Comparison of ENCODE assay signal across 13 cellular contexts in the genomic region with DNA sequence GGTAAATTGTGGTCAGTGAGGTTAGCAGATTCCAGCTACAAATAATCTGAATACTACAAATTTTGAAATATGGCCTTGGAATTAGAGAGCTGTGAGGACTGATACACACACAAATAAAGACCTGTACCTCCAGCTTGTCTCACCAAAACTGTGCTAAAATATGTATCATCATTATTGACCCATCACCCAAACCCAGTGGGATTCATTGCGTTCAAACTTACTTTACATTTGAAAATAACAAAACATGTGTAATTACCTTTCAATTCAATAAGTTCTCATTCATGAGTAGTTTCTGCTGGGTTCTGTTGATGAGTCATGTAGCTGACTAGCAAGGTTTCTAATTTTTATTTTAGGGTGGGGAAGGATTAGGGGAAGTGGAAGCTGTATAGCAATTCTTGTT.
DNase-seq lines count a peak whose midpoint lies in the region; ATAC-seq and TF ChIP-seq lines count a peak whose summit lies in the region.
"Had no signal": no experiment of that assay in that cellular context is flagged by ENCODE, and none has a peak within 500 bp of the region (broad histone marks: within the 10 kb centered on the region; RNA-seq: fewer than 3 reads in every experiment).

No MANE protein-coding gene starts in this region.

- no peak overlapping the region for H3K4ac ChIP-seq in trophoblast cell (ENCODE audit: low read depth, low read length)

- no peak for TF ChIP-seq EP300 in SK-N-SH (IDR thresholded peaks at IDR 0.05; ENCODE audit: borderline replicate concordance in 1 of 2, low read depth in 1 of 2, low read length in 1 of 2)

- no peak overlapping the region for H4K91ac ChIP-seq in trophoblast cell (ENCODE audit: low read depth, low read length)

- POLR2A ChIA-PET in SK-N-SH (lab: Yijun Ruan, JAX), result no interaction called here

- H3K27me3 ChIP-seq in SK-N-SH (ENCODE audit: insufficient read depth) (no peaks in the 10 kb centered on the region), trophoblast cell (ENCODE audit: insufficient read depth, low read length) (no peaks in the 10 kb centered on the region)
- H3K27me3 ChIP-seq: upper lobe of right lung had no signal

- H4K8ac ChIP-seq in trophoblast cell (ENCODE audit: low read depth, low read length), result no peak overlapping the region

- WGBS in SK-N-SH (ENCODE audit: low lambda C conversion rate), result 27% methylated on average over 1 of the region's 1 CpG
- WGBS in trophoblast cell (ENCODE audit: extremely low coverage, insufficient coverage, insufficient read length), result no CpG with 5 or more reads among the region's 1 CpG

- H2AK5ac ChIP-seq in trophoblast cell (ENCODE audit: low read length), result no peak overlapping the region

- H3K9ac ChIP-seq in SK-N-SH, result no peak overlapping the region
- H3K9ac ChIP-seq in trophoblast cell (ENCODE audit: low read length), result no peak overlapping the region

- TF ChIP-seq CTCF in SK-N-SH (IDR thresholded peaks at IDR 0.05) (no peak), fibroblast of pulmonary artery (IDR thresholded peaks at IDR 0.05; ENCODE audit: low read length, missing control alignments) (no peak)

- H3K9me2 ChIP-seq in SK-N-SH, result no peaks in the 10 kb centered on the region

- no peaks in the 10 kb centered on the region for H3K9me3 ChIP-seq in SK-N-SH
- no peaks in the 10 kb centered on the region for H3K9me3 ChIP-seq in trophoblast cell (ENCODE audit: insufficient read depth, low read depth, low read length)
- H3K9me3 ChIP-seq: upper lobe of right lung had no signal

- H3K4me1 ChIP-seq in SK-N-SH (ENCODE audit: control insufficient read depth in 1 of 2, insufficient read depth in 2 of 2, low read depth in 1 of 2, low read length in 1 of 2) (no peaks in the 10 kb centered on the region; a peak in 2 of 4 replicates), trophoblast cell (ENCODE audit: control insufficient read depth in 1 of 2, insufficient read depth in 2 of 2, low read length in 2 of 2) (no peaks in the 10 kb centered on the region)
- H3K4me1 ChIP-seq: upper lobe of right lung had no signal

- no peak overlapping the region for H2BK120ac ChIP-seq in trophoblast cell (ENCODE audit: insufficient read depth, low read length, poor library complexity)

- H2BK12ac ChIP-seq in trophoblast cell (ENCODE audit: low read length), result no peak overlapping the region

- H4K20me1 ChIP-seq in SK-N-SH (ENCODE audit: insufficient read depth), result no peaks in the 10 kb centered on the region

- DNase-seq in AG08396 (ENCODE audit: low spot score), result peak; percentile 13
- DNase-seq in HT1080 (ENCODE audit: low read depth), result peak; percentile 63
- DNase-seq in SK-N-SH, result no peak
- peak; percentile 21 for DNase-seq in fibroblast of pulmonary artery (ENCODE audit: low read depth)
- DNase-seq in trophoblast cell, result no peak
- DNase-seq in effector CD8-positive, alpha-beta T cell (lab: John Stamatoyannopoulos, UW), result no peak
- DNase-seq in stimulated activated CD4-positive, alpha-beta T cell treated with anti-CD3 and anti-CD28 coated beads, Interleukin-12 subunit alpha, Interleukin-12 subunit beta, amount 100 ng/mL, for 4 hours, result no peak
- DNase-seq: activated CD4-positive, CD25-positive, alpha-beta regulatory T cell treated with anti-CD3 and anti-CD28 coated beads, Interleukin-2, amount 50 U/mL, for 72 hours; amygdala; NCI-H2081; upper lobe of right lung had no signal

- H4K12ac ChIP-seq in trophoblast cell (ENCODE audit: low read depth, low read length), result no peak overlapping the region

- no peaks in the 10 kb centered on the region for H3K79me2 ChIP-seq in SK-N-SH (ENCODE audit: insufficient read depth)
- no peaks in the 10 kb centered on the region for H3K79me2 ChIP-seq in trophoblast cell (ENCODE audit: control insufficient read depth, insufficient read depth, low read length, poor library complexity)

- CTCF ChIA-PET in SK-N-SH (lab: Yijun Ruan, JAX), result no interaction called here

- no peaks in the 10 kb centered on the region for H3K79me1 ChIP-seq in trophoblast cell (ENCODE audit: low read length)

- no peak for TF ChIP-seq RAD21 in SK-N-SH (IDR thresholded peaks at IDR 0.05; ENCODE audit: low read length)

- peaks cover 1 to 8% of the 10 kb centered on the region in 2 experiments for H3K36me3 ChIP-seq in SK-N-SH (replicated peaks in 1 of 2; ENCODE audit: control insufficient read depth in 1 of 2, insufficient read depth in 2 of 2, low read length in 1 of 2)
- H3K36me3 ChIP-seq in trophoblast cell (ENCODE audit: control insufficient read depth in 1 of 2, insufficient read depth in 2 of 2, low read length in 2 of 2), result no peaks in the 10 kb centered on the region

- H3K4me2 ChIP-seq in SK-N-SH (0 out of 2 replicates have a peak overlapping the region, but pooled peaks have one; percentile 13), trophoblast cell (ENCODE audit: low read length) (no peak overlapping the region)

- ATAC-seq in HG02678 (IDR thresholded peaks at IDR 0.05; ENCODE audit: unreplicated experiment), result no peak
- ATAC-seq: K562, upper lobe of right lung had no signal

- no peak overlapping the region for H3K14ac ChIP-seq in trophoblast cell (ENCODE audit: low read length)

- H2BK5ac ChIP-seq in trophoblast cell (ENCODE audit: low read depth, low read length, poor library complexity), result no peak overlapping the region

- no peak overlapping the region for H3K18ac ChIP-seq in trophoblast cell (ENCODE audit: low read length)

- H3K23ac ChIP-seq in trophoblast cell (ENCODE audit: low read length), result no peak overlapping the region

- peaks cover 20% of the 10 kb centered on the region for H3F3A ChIP-seq in SK-N-SH (replicated peaks; ENCODE audit: insufficient read depth)

- H3K27ac ChIP-seq in SK-N-SH (ENCODE audit: low read depth in 2 of 2, low read length in 1 of 2) (peak overlapping the region; percentile 27 to 34; a peak in 2 of 4 replicates), trophoblast cell (ENCODE audit: low read depth, low read length) (no peak overlapping the region)
- H3K27ac ChIP-seq: upper lobe of right lung had no signal

- no peak overlapping the region for H2AFZ ChIP-seq in SK-N-SH (ENCODE audit: low read depth)
- H2AFZ ChIP-seq in trophoblast cell (ENCODE audit: insufficient read depth, low read length, poor library complexity), result no peak overlapping the region

- H3K4me3 ChIP-seq in SK-N-SH (ENCODE audit: low read depth in 2 of 2, low read length in 1 of 2) (no peak overlapping the region), fibroblast of pulmonary artery (replicated peaks; ENCODE audit: low read depth, low read length) (no peak overlapping the region), trophoblast cell (ENCODE audit: low read depth, low read length) (no peak overlapping the region)
- H3K4me3 ChIP-seq: K562, upper lobe of right lung had no signal

TF ChIP-seq in SK-N-SH, 30 proteins besides CTCF, POLR2A, EP300 and RAD21:
- TF ChIP-seq FOSL2 (IDR thresholded peaks at IDR 0.05; ENCODE audit: borderline replicate concordance, low read depth), result peak; percentile 70
- TF ChIP-seq, protein P1, sequence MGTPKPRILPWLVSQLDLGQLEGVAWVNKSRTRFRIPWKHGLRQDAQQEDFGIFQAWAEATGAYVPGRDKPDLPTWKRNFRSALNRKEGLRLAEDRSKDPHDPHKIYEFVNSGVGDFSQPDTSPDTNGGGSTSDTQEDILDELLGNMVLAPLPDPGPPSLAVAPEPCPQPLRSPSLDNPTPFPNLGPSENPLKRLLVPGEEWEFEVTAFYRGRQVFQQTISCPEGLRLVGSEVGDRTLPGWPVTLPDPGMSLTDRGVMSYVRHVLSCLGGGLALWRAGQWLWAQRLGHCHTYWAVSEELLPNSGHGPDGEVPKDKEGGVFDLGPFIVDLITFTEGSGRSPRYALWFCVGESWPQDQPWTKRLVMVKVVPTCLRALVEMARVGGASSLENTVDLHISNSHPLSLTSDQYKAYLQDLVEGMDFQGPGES (IDR thresholded peaks at IDR 0.05; ENCODE audit: low read depth, low read length), result no peak

Comparison
In these comparisons a context has a peak if more than half of its experiments do, and no peak if none do; other contexts are left out.
1. DNase-seq: peak in AG08396 (single experiment), HT1080 (single experiment) and fibroblast of pulmonary artery (single experiment); none in SK-N-SH (single experiment), trophoblast cell (0 of 2), effector CD8-positive, alpha-beta T cell (single experiment) and stimulated activated CD4-positive, alpha-beta T cell treated with anti-CD3 and anti-CD28 coated beads, Interleukin-12 subunit alpha, Interleukin-12 subunit beta, amount 100 ng/mL, for 4 hours (single experiment).